In the genomic region with DNA sequence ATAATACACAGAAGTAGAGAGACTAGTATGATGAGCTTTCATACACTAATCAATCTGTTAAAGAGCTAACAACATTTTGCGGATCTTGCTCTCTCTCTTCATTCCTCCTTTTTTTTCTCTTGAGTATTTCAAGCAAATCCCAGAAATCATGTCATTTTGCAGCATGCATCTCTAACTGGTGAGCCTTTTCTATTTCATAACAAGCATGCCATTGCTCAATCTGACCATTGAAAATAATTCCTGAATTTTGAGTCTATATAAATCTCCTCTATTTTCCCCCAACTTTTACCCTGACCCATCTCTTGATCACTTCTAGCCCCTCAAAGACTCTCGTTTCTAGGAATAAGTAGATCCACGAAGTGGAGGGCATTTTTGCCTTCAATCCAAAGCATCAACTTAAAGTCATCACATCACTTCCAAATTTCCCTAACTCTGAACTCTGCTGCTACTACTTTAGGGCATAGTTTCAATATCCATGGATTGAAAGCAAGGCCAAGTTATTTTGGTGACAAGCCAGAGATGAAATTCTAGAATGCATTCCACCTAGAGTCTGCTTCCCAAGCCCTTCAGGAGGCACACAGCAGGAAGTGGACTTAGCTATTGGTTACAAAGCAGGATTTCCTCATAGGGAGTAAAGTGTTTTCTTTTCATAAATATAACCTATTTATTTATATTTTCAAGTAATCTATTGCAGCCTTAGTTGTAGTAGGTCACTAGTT, we compare ENCODE assay signal across 10 cellular contexts.
DNase-seq lines count a peak whose midpoint lies in the region; ATAC-seq, FAIRE-seq and TF ChIP-seq lines count a peak whose summit lies in the region.
"Had no signal": no experiment of that assay in that cellular context is flagged by ENCODE, and none has a peak within 500 bp of the region (broad histone marks: within the 10 kb centered on the region; RNA-seq: fewer than 3 reads in every experiment).

No MANE protein-coding gene starts in this region.

- peaks cover 28 to 54% (median 50%) of the 10 kb centered on the region in 3 donors for H3K4me1 ChIP-seq in pancreas
- H3K4me1 ChIP-seq: parathyroid adenoma had no signal

- H3K27ac ChIP-seq in pancreas = peak overlapping the region in 3 of 4 donors; percentile 53 to 80 (median 80)

- WGBS in pancreas, 2 donors = 41 to 45% methylated on average over 3 of the region's 3 CpGs

- CTCF ChIA-PET in AG04449 (lab: Yijun Ruan, JAX) = interaction anchor here (1.3 to 3.4 kb wide), 4 partner anchors 44 to 378 kb away, joined by 3 to 14 read pairs (median 8); no protein-coding TSS in a partner anchor

- peak; percentile 59 to 70 (median 66) for ATAC-seq in pancreas
- ATAC-seq in HG02678 (IDR thresholded peaks at IDR 0.05; ENCODE audit: unreplicated experiment) = no peak
- no peak for ATAC-seq in GM21825 (IDR thresholded peaks at IDR 0.05; ENCODE audit: unreplicated experiment)

- no peaks in the 10 kb centered on the region for H3K9me3 ChIP-seq in pancreas

- peak; percentile 84 for DNase-seq in AG04449 (ENCODE audit: low read depth, low spot score)
- DNase-seq in NCI-H2196 treated with DMSO at 0.1 percent for 48 hours (lab: John Stamatoyannopoulos, UW; ENCODE audit: unreplicated experiment) = peak; percentile 30
- DNase-seq in fibroblast of mammary gland (ENCODE audit: low read depth) = peak; percentile 55
- peak in 2 of 6 donors; percentile 17 to 31 for DNase-seq in pancreas
- no peak for DNase-seq in activated effector memory CD4-positive, alpha-beta T cell treated with Interleukin-2 at 50 U/mL for 16 hours
- no peak for DNase-seq in NCI-H524 treated with DMSO at 0.1 percent for 48 hours (lab: John Stamatoyannopoulos, UW)
- DNase-seq: NCI-H1694 treated with DMSO at 0.1 percent for 48 hours had no signal

- no peaks in the 10 kb centered on the region for H3K27me3 ChIP-seq in pancreas

- POLR2A ChIA-PET in AG04449 (lab: Yijun Ruan, JAX) = interaction anchor here (0.6 to 2.6 kb wide), 8 partner anchors 19 to 376 kb away, joined by 3 to 29 read pairs (median 4); a partner anchor contains a TSS

- no peaks in the 10 kb centered on the region for H3K36me3 ChIP-seq in pancreas

- FAIRE-seq in pancreas (lab: Jason Lieb, UNC) = no peak

- no peak overlapping the region for H3K4me3 ChIP-seq in AG04449 (ENCODE audit: low read depth, low read length)
- no peak overlapping the region for H3K4me3 ChIP-seq in fibroblast of mammary gland (ENCODE audit: control insufficient read depth, low read depth, low read length)
- H3K4me3 ChIP-seq in pancreas = no peak overlapping the region

- TF ChIP-seq CTCF in AG04449 (IDR thresholded peaks at IDR 0.05; ENCODE audit: insufficient read depth, low read length, missing control alignments) (no peak), fibroblast of mammary gland (conservative IDR thresholded peaks at IDR 0.05; ENCODE audit: control insufficient read depth, insufficient read depth, low read depth, low read length) (no peak), pancreas (IDR thresholded peaks at IDR 0.05) (no peak)

- intact Hi-C loops in pancreas (cut with DNase I) = loop anchor here in 1 of 3 donors (10.0 kb wide), 1 partner anchor 327 kb away; no protein-coding TSS in a partner anchor

Comparison
In these comparisons a context has a peak if more than half of its experiments do, and no peak if none do; other contexts are left out.
1. DNase-seq: peak in AG04449 (single experiment), NCI-H2196 treated with DMSO at 0.1 percent for 48 hours (single experiment) and fibroblast of mammary gland (single experiment); none in activated effector memory CD4-positive, alpha-beta T cell treated with Interleukin-2 at 50 U/mL for 16 hours (single experiment) and NCI-H524 treated with DMSO at 0.1 percent for 48 hours (single experiment).
2. ATAC-seq: peak in pancreas (4 of 4); none in HG02678 (single experiment) and GM21825 (single experiment).